In the genomic region with DNA sequence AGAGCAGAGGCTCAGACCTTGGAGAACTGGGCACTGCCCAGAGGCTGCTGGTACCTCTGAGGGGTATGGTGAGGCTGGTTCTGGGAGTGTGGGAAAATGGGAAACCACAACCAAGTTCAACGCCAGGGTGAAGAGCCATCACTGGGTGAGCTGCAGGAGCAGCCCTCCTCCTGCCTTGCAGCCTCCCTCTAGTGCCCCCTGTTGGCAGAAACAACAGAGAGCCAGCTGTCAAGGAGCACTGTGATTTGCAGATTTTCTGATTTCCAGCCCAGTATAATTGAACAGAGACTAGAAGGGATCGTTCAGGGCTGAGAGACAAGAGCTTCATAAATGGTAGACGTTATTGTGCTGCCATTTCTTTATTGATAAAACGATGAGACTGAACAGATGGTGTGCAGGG, we compare ENCODE assay signal across 1 cellular context.
TF ChIP-seq lines count a peak whose summit lies in the region.

No MANE protein-coding gene starts in this region.

TF ChIP-seq in K562, 482 proteins besides CTCF, POLR2A, EP300 and RAD21 (continued from another document):
- TF ChIP-seq, protein P1, sequence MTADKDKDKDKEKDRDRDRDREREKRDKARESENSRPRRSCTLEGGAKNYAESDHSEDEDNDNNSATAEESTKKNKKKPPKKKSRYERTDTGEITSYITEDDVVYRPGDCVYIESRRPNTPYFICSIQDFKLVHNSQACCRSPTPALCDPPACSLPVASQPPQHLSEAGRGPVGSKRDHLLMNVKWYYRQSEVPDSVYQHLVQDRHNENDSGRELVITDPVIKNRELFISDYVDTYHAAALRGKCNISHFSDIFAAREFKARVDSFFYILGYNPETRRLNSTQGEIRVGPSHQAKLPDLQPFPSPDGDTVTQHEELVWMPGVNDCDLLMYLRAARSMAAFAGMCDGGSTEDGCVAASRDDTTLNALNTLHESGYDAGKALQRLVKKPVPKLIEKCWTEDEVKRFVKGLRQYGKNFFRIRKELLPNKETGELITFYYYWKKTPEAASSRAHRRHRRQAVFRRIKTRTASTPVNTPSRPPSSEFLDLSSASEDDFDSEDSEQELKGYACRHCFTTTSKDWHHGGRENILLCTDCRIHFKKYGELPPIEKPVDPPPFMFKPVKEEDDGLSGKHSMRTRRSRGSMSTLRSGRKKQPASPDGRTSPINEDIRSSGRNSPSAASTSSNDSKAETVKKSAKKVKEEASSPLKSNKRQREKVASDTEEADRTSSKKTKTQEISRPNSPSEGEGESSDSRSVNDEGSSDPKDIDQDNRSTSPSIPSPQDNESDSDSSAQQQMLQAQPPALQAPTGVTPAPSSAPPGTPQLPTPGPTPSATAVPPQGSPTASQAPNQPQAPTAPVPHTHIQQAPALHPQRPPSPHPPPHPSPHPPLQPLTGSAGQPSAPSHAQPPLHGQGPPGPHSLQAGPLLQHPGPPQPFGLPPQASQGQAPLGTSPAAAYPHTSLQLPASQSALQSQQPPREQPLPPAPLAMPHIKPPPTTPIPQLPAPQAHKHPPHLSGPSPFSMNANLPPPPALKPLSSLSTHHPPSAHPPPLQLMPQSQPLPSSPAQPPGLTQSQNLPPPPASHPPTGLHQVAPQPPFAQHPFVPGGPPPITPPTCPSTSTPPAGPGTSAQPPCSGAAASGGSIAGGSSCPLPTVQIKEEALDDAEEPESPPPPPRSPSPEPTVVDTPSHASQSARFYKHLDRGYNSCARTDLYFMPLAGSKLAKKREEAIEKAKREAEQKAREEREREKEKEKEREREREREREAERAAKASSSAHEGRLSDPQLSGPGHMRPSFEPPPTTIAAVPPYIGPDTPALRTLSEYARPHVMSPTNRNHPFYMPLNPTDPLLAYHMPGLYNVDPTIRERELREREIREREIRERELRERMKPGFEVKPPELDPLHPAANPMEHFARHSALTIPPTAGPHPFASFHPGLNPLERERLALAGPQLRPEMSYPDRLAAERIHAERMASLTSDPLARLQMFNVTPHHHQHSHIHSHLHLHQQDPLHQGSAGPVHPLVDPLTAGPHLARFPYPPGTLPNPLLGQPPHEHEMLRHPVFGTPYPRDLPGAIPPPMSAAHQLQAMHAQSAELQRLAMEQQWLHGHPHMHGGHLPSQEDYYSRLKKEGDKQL (CRISPR knock-in tag; IDR thresholded peaks at IDR 0.05; ENCODE audit: borderline replicate concordance): no peak
- TF ChIP-seq NR2C1 (IDR thresholded peaks at IDR 0.05) (no peak), NR2C1 (tag; IDR thresholded peaks at IDR 0.05) (no peak), NRF1 (conservative IDR thresholded peaks at IDR 0.05 in 1 of 2, IDR thresholded peaks at IDR 0.05 in 1 of 2) (no peak), ZNF263 (CRISPR knock-in tag; IDR thresholded peaks at IDR 0.05; ENCODE audit: borderline replicate concordance) (no peak), ZNF699 (CRISPR knock-in tag; IDR thresholded peaks at IDR 0.05; ENCODE audit: insufficient replicate concordance) (no peak), SNIP1 (IDR thresholded peaks at IDR 0.05; ENCODE audit: low read depth) (no peak), ZNF764 (CRISPR knock-in tag; IDR thresholded peaks at IDR 0.05; ENCODE audit: low read depth) (no peak), CSDE1 (IDR thresholded peaks at IDR 0.05) (no peak), ESRRB (CRISPR knock-in tag; IDR thresholded peaks at IDR 0.05; ENCODE audit: borderline replicate concordance) (no peak), DMBX1 (CRISPR knock-in tag; IDR thresholded peaks at IDR 0.05; ENCODE audit: borderline replicate concordance) (no peak), TBL1XR1 (IDR thresholded peaks at IDR 0.05; ENCODE audit: low read length in 2 of 2) (no peak), COPS2 (conservative IDR thresholded peaks at IDR 0.05) (no peak), RBBP5 (IDR thresholded peaks at IDR 0.05; ENCODE audit: borderline replicate concordance, insufficient read depth, low read length, poor library complexity, severe bottlenecking) (no peak)
- TF ChIP-seq, protein P2, sequence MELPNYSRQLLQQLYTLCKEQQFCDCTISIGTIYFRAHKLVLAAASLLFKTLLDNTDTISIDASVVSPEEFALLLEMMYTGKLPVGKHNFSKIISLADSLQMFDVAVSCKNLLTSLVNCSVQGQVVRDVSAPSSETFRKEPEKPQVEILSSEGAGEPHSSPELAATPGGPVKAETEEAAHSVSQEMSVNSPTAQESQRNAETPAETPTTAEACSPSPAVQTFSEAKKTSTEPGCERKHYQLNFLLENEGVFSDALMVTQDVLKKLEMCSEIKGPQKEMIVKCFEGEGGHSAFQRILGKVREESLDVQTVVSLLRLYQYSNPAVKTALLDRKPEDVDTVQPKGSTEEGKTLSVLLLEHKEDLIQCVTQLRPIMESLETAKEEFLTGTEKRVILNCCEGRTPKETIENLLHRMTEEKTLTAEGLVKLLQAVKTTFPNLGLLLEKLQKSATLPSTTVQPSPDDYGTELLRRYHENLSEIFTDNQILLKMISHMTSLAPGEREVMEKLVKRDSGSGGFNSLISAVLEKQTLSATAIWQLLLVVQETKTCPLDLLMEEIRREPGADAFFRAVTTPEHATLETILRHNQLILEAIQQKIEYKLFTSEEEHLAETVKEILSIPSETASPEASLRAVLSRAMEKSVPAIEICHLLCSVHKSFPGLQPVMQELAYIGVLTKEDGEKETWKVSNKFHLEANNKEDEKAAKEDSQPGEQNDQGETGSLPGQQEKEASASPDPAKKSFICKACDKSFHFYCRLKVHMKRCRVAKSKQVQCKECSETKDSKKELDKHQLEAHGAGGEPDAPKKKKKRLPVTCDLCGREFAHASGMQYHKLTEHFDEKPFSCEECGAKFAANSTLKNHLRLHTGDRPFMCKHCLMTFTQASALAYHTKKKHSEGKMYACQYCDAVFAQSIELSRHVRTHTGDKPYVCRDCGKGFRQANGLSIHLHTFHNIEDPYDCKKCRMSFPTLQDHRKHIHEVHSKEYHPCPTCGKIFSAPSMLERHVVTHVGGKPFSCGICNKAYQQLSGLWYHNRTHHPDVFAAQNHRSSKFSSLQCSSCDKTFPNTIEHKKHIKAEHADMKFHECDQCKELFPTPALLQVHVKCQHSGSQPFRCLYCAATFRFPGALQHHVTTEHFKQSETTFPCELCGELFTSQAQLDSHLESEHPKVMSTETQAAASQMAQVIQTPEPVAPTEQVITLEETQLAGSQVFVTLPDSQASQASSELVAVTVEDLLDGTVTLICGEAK (IDR thresholded peaks at IDR 0.05): no peak
- TF ChIP-seq, protein P2 (CRISPR knock-in tag; IDR thresholded peaks at IDR 0.05): no peak
- TF ChIP-seq, protein P3, sequence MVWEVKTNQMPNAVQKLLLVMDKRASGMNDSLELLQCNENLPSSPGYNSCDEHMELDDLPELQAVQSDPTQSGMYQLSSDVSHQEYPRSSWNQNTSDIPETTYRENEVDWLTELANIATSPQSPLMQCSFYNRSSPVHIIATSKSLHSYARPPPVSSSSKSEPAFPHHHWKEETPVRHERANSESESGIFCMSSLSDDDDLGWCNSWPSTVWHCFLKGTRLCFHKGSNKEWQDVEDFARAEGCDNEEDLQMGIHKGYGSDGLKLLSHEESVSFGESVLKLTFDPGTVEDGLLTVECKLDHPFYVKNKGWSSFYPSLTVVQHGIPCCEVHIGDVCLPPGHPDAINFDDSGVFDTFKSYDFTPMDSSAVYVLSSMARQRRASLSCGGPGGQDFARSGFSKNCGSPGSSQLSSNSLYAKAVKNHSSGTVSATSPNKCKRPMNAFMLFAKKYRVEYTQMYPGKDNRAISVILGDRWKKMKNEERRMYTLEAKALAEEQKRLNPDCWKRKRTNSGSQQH (CRISPR knock-in tag; IDR thresholded peaks at IDR 0.05): no peak
- TF ChIP-seq, protein P4, sequence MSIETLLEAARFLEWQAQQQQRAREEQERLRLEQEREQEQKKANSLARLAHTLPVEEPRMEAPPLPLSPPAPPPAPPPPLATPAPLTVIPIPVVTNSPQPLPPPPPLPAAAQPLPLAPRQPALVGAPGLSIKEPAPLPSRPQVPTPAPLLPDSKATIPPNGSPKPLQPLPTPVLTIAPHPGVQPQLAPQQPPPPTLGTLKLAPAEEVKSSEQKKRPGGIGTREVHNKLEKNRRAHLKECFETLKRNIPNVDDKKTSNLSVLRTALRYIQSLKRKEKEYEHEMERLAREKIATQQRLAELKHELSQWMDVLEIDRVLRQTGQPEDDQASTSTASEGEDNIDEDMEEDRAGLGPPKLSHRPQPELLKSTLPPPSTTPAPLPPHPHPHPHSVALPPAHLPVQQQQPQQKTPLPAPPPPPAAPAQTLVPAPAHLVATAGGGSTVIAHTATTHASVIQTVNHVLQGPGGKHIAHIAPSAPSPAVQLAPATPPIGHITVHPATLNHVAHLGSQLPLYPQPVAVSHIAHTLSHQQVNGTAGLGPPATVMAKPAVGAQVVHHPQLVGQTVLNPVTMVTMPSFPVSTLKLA (conservative IDR thresholded peaks at IDR 0.05): no peak
- TF ChIP-seq, protein P5, sequence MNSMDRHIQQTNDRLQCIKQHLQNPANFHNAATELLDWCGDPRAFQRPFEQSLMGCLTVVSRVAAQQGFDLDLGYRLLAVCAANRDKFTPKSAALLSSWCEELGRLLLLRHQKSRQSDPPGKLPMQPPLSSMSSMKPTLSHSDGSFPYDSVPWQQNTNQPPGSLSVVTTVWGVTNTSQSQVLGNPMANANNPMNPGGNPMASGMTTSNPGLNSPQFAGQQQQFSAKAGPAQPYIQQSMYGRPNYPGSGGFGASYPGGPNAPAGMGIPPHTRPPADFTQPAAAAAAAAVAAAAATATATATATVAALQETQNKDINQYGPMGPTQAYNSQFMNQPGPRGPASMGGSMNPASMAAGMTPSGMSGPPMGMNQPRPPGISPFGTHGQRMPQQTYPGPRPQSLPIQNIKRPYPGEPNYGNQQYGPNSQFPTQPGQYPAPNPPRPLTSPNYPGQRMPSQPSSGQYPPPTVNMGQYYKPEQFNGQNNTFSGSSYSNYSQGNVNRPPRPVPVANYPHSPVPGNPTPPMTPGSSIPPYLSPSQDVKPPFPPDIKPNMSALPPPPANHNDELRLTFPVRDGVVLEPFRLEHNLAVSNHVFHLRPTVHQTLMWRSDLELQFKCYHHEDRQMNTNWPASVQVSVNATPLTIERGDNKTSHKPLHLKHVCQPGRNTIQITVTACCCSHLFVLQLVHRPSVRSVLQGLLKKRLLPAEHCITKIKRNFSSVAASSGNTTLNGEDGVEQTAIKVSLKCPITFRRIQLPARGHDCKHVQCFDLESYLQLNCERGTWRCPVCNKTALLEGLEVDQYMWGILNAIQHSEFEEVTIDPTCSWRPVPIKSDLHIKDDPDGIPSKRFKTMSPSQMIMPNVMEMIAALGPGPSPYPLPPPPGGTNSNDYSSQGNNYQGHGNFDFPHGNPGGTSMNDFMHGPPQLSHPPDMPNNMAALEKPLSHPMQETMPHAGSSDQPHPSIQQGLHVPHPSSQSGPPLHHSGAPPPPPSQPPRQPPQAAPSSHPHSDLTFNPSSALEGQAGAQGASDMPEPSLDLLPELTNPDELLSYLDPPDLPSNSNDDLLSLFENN (IDR thresholded peaks at IDR 0.05; ENCODE audit: low read depth in 2 of 2, low read length in 2 of 2): no peak
